Comparison of ENCODE assay signal across 19 cellular contexts in the genomic region with DNA sequence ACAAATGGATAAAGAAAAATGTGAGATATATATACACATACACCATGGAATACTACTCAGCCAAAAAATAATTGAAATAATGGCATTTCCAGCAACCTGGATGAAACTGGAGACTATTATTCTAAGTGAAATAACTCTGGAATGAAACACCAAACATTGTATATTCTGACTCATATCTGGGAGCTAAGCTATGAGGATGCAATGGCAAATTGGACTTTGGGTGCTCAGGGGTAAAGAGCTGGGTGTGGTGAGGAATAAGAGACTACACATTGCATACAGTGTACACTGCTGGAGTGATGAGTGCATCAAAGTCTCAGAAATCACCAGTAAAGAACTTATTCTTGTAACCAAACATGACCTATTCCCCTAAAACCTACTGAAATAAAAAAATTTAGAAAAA.
"Had no signal": no experiment of that assay in that cellular context is flagged by ENCODE, and none has a peak within 500 bp of the region (broad histone marks: within the 10 kb centered on the region; RNA-seq: fewer than 3 reads in every experiment).

No MANE protein-coding gene starts in this region.

- DNase-seq: effector CD4-positive, alpha-beta T cell; endodermal cell; kidney; left colon; mucosa of descending colon; naive thymus-derived CD8-positive, alpha-beta T cell; psoas muscle; retina; right lobe of liver; spleen; stimulated activated CD4-positive, alpha-beta T cell treated with anti-CD3 and anti-CD28 coated beads, Interleukin-15, amount 100 ng/mL, for 24 hours; stimulated activated CD4-positive, alpha-beta T cell treated with anti-CD3 and anti-CD28 coated beads, Interleukin-1b, Interleukin-23, amount 100 ng/mL, for 48 hours; stimulated activated CD4-positive, alpha-beta T cell treated with anti-CD3 and anti-CD28 coated beads, Interleukin-4, amount 100 ng/mL, for 24 hours; testis had no signal

- FAIRE-seq: endothelial cell of umbilical vein, kidney had no signal

- H3K36me3 ChIP-seq: neutrophil, right lobe of liver, spleen, tibial nerve had no signal

- H3K27ac ChIP-seq: coronary artery, neutrophil, psoas muscle, right lobe of liver, spleen, testis, tibial nerve had no signal

- H3K4me3 ChIP-seq: coronary artery, mucosa of descending colon, psoas muscle, right lobe of liver, spleen, testis, tibial nerve had no signal

- H3K4me1 ChIP-seq: psoas muscle, right lobe of liver, spleen, testis, tibial nerve had no signal

- H3K27me3 ChIP-seq: neutrophil, right lobe of liver, spleen, testis, tibial nerve had no signal

- ATAC-seq: left colon; mucosa of descending colon; naive thymus-derived CD8-positive, alpha-beta T cell; psoas muscle; right lobe of liver; stimulated activated memory B cell treated with anti-CD40 and anti-IgM and Interleukin-4, amounts not matched to agents 10 μg/mL and 1 μg/mL and 100 μg/mL, for 72 hours had no signal

- H3K9me3 ChIP-seq: neutrophil, right lobe of liver, testis had no signal
